ENCODE assay signal across 21 cellular contexts in genomic region chr4:56213543-56213942, GRCh38.
DNase-seq lines count a peak whose midpoint lies in the region; ATAC-seq, FAIRE-seq and TF ChIP-seq lines count a peak whose summit lies in the region.
"Had no signal": no experiment of that assay in that cellular context is flagged by ENCODE, and none has a peak within 500 bp of the region (broad histone marks: within the 10 kb centered on the region; RNA-seq: fewer than 3 reads in every experiment).

No MANE protein-coding gene starts in this region.

- no peak for FAIRE-seq in HepG2 (lab: Jason Lieb, UNC)
- FAIRE-seq: A204.1, G401.6, GM12891, GM19239 had no signal

- no peak overlapping the region for H3K4me2 ChIP-seq in HepG2 (ENCODE audit: low read depth, low read length)
- no peak overlapping the region for H3K4me2 ChIP-seq in hepatocyte
- H3K4me2 ChIP-seq: BLaER1 had no signal

- no peak overlapping the region for H3K4me3 ChIP-seq in right lobe of liver
- H3K4me3 ChIP-seq in HepG2 (replicated peaks in 1 of 3; ENCODE audit: insufficient read depth in 1 of 3, low read depth in 2 of 3, low read length in 3 of 3), result no peak overlapping the region
- no peak overlapping the region for H3K4me3 ChIP-seq in hepatocyte
- H3K4me3 ChIP-seq: BLaER1 had no signal

- DNase-seq in right lobe of liver (no peak), HepG2 (ENCODE audit: low spot score) (no peak), hepatocyte (ENCODE audit: low spot score) (no peak), LoVo (ENCODE audit: low spot score) (no peak)
- no peak for DNase-seq in activated T-helper 1 cell treated with anti-CD3 and anti-CD28 coated beads, Interleukin-12 subunit alpha, Interleukin-12 subunit beta, Interleukin-2, Interleukin-4 antibody, amounts not matched to agents 30 ng/mL and 10 ng/mL and 1 ng/mL, durations not matched to agents 14 hours and 24 hours and 36 hours (ENCODE audit: low spot score)
- DNase-seq: 8988T; ACHN; BE2C; C1 segment of cervical spinal cord; CD4-positive, alpha-beta memory T cell; CD4-positive, CD25-positive, alpha-beta regulatory T cell; CD8-positive, alpha-beta memory T cell; COR-L47; DMS79 treated with DMSO at 0.1 percent for 48 hours; GF-D8 had no signal

- peaks cover 8% of the 10 kb centered on the region for H3K9me3 Mint-ChIP-seq in activated T-helper 1 cell treated with anti-CD3 and anti-CD28 coated beads, Interleukin-12 subunit alpha, Interleukin-12 subunit beta, Interleukin-2, Interleukin-4 antibody, amounts not matched to agents 30 ng/mL and 10 ng/mL and 1 ng/mL, durations not matched to agents 14 hours and 24 hours and 36 hours

- intact Hi-C loops in right lobe of liver (cut with DNase I), result no loop called here
- intact Hi-C loops in HepG2 (cut with micrococcal nuclease; ENCODE audit: unreplicated experiment), result no loop called here
- intact Hi-C loops in activated T-helper 1 cell treated with anti-CD3 and anti-CD28 coated beads, Interleukin-12 subunit alpha, Interleukin-12 subunit beta, Interleukin-2, Interleukin-4 antibody, amounts not matched to agents 30 ng/mL and 10 ng/mL and 1 ng/mL, durations not matched to agents 14 hours and 24 hours and 36 hours (cut with micrococcal nuclease), result no loop called here

- H3K79me2 ChIP-seq in HepG2 (ENCODE audit: insufficient read depth, low read length) (no peaks in the 10 kb centered on the region), hepatocyte (no peaks in the 10 kb centered on the region)

- H3K4me3 Mint-ChIP-seq in activated T-helper 1 cell treated with anti-CD3 and anti-CD28 coated beads, Interleukin-12 subunit alpha, Interleukin-12 subunit beta, Interleukin-2, Interleukin-4 antibody, amounts not matched to agents 30 ng/mL and 10 ng/mL and 1 ng/mL, durations not matched to agents 14 hours and 24 hours and 36 hours, result no peak overlapping the region
- H3K4me3 Mint-ChIP-seq: CD14-positive monocyte; CD4-positive, alpha-beta memory T cell; CD4-positive, CD25-positive, alpha-beta regulatory T cell; CD8-positive, alpha-beta memory T cell had no signal

- no peaks in the 10 kb centered on the region for H3K27me3 ChIP-seq in right lobe of liver
- H3K27me3 ChIP-seq in HepG2 (ENCODE audit: control insufficient read depth in 1 of 2, insufficient read depth in 2 of 2, low read length in 2 of 2), result no peaks in the 10 kb centered on the region
- H3K27me3 ChIP-seq in hepatocyte, result no peaks in the 10 kb centered on the region
- H3K27me3 ChIP-seq: BE2C, BLaER1 had no signal

- no peak for TF ChIP-seq RAD21 in HepG2 (CRISPR knock-in tag; IDR thresholded peaks at IDR 0.05)

- POLR2A ChIA-PET in HepG2 (lab: Yijun Ruan, JAX), result no interaction called here

- H3K36me3 ChIP-seq in right lobe of liver (no peaks in the 10 kb centered on the region), HepG2 (replicated peaks in 1 of 2; ENCODE audit: control insufficient read depth in 1 of 2, insufficient read depth in 2 of 2, low read length in 2 of 2) (no peaks in the 10 kb centered on the region), hepatocyte (replicated peaks; ENCODE audit: insufficient read depth, low read depth) (no peaks in the 10 kb centered on the region)

- H3K9me3 ChIP-seq in right lobe of liver, result no peaks in the 10 kb centered on the region
- H3K9me3 ChIP-seq in HepG2 (ENCODE audit: low read length), result no peaks in the 10 kb centered on the region; the same call in 1 of the 2 replicates
- no peaks in the 10 kb centered on the region for H3K9me3 ChIP-seq in hepatocyte (ENCODE audit: low read depth)
- H3K9me3 ChIP-seq: BE2C had no signal

- CTCF ChIA-PET in HepG2 (lab: Yijun Ruan, JAX; ENCODE audit: low intra/inter-chr PET ratio, low total read pairs), result no interaction called here

- H3K9ac ChIP-seq in HepG2 (ENCODE audit: insufficient read depth, low read depth, low read length), result no peak overlapping the region
- H3K9ac ChIP-seq: BLaER1 had no signal

- BruUV-seq in HepG2 (replicated peaks; lab: Mats Ljungman, UMichigan), result no TSS peak

- peak overlapping the region in 2 of 3 donors; percentile 50 for H3K27ac ChIP-seq in right lobe of liver
- no peak overlapping the region for H3K27ac ChIP-seq in HepG2 (ENCODE audit: extremely low read length, insufficient read depth, low read length)
- H3K27ac ChIP-seq in hepatocyte, result peak overlapping the region; percentile 17
- H3K27ac ChIP-seq: BLaER1 had no signal

- peak; percentile 49 to 73 (median 67) for ATAC-seq in right lobe of liver
- ATAC-seq in HepG2, result no peak

- no peak for TF ChIP-seq CTCF in right lobe of liver (IDR thresholded peaks at IDR 0.05)
- no peak for TF ChIP-seq CTCF in HepG2 (CRISPR knock-in tag; IDR thresholded peaks at IDR 0.05)
- TF ChIP-seq CTCF in hepatocyte (IDR thresholded peaks at IDR 0.05; ENCODE audit: poor library complexity), result no peak

- in situ Hi-C loops in HepG2 (cut with HindIII; ENCODE audit: extremely low pct_ligation_motif_present, low pct_unique_long_range_greater_than_20kb), result no loop called here

- 34% methylated on average over 3 of the region's 3 CpGs for WGBS in right lobe of liver (ENCODE audit: insufficient coverage, low coverage, low lambda C conversion rate, missing lambda C conversion rate)
- 83% methylated on average over 3 of the region's 3 CpGs for WGBS in HepG2 (ENCODE audit: low lambda C conversion rate)
- WGBS in hepatocyte (ENCODE audit: low lambda C conversion rate, missing lambda C conversion rate), result 95% methylated on average over 3 of the region's 3 CpGs

- H3K27me3 Mint-ChIP-seq in activated T-helper 1 cell treated with anti-CD3 and anti-CD28 coated beads, Interleukin-12 subunit alpha, Interleukin-12 subunit beta, Interleukin-2, Interleukin-4 antibody, amounts not matched to agents 30 ng/mL and 10 ng/mL and 1 ng/mL, durations not matched to agents 14 hours and 24 hours and 36 hours (ENCODE audit: insufficient read depth), result peaks cover 3% of the 10 kb centered on the region
- H3K27me3 Mint-ChIP-seq: CD4-positive, CD25-positive, alpha-beta regulatory T cell had no signal

- TF ChIP-seq POLR2A in right lobe of liver (IDR thresholded peaks at IDR 0.05) (no peak), HepG2 (IDR thresholded peaks at IDR 0.05; ENCODE audit: insufficient read depth in 1 of 2, low read depth in 2 of 2, low read length in 2 of 2) (no peak)

- no peaks in the 10 kb centered on the region for H3K4me1 Mint-ChIP-seq in activated T-helper 1 cell treated with anti-CD3 and anti-CD28 coated beads, Interleukin-12 subunit alpha, Interleukin-12 subunit beta, Interleukin-2, Interleukin-4 antibody, amounts not matched to agents 30 ng/mL and 10 ng/mL and 1 ng/mL, durations not matched to agents 14 hours and 24 hours and 36 hours (ENCODE audit: low read depth)
- H3K4me1 Mint-ChIP-seq: CD14-positive monocyte; CD4-positive, CD25-positive, alpha-beta regulatory T cell; CD8-positive, alpha-beta memory T cell had no signal

- H4K20me1 ChIP-seq in HepG2 (ENCODE audit: insufficient read depth, low read length), result no peaks in the 10 kb centered on the region
- H4K20me1 ChIP-seq in hepatocyte (ENCODE audit: insufficient read depth, poor library complexity, severe bottlenecking), result no peaks in the 10 kb centered on the region
- H4K20me1 ChIP-seq: BLaER1 had no signal

- H3K9me2 ChIP-seq in hepatocyte (replicated peaks; ENCODE audit: insufficient read depth), result no peaks in the 10 kb centered on the region

- H2AFZ ChIP-seq in HepG2 (ENCODE audit: low read length) (no peak overlapping the region), hepatocyte (no peak overlapping the region)

- peaks cover 0 to 5% (median 0%) of the 10 kb centered on the region in 4 donors for H3K4me1 ChIP-seq in right lobe of liver
- H3K4me1 ChIP-seq in HepG2 (ENCODE audit: insufficient read depth, low read length), result peaks cover 40% of the 10 kb centered on the region
- H3K4me1 ChIP-seq in hepatocyte (ENCODE audit: insufficient read depth), result peaks cover 11% of the 10 kb centered on the region

- no peak overlapping the region for H3K27ac Mint-ChIP-seq in activated T-helper 1 cell treated with anti-CD3 and anti-CD28 coated beads, Interleukin-12 subunit alpha, Interleukin-12 subunit beta, Interleukin-2, Interleukin-4 antibody, amounts not matched to agents 30 ng/mL and 10 ng/mL and 1 ng/mL, durations not matched to agents 14 hours and 24 hours and 36 hours
- H3K27ac Mint-ChIP-seq: CD14-positive monocyte; CD4-positive, CD25-positive, alpha-beta regulatory T cell; CD8-positive, alpha-beta memory T cell had no signal

- peaks cover 2% of the 10 kb centered on the region for H3K36me3 Mint-ChIP-seq in activated T-helper 1 cell treated with anti-CD3 and anti-CD28 coated beads, Interleukin-12 subunit alpha, Interleukin-12 subunit beta, Interleukin-2, Interleukin-4 antibody, amounts not matched to agents 30 ng/mL and 10 ng/mL and 1 ng/mL, durations not matched to agents 14 hours and 24 hours and 36 hours (ENCODE audit: low read depth)
- H3K36me3 Mint-ChIP-seq: CD14-positive monocyte; CD4-positive, CD25-positive, alpha-beta regulatory T cell; CD8-positive, alpha-beta memory T cell had no signal

- no peak for TF ChIP-seq EP300 in HepG2 (IDR thresholded peaks at IDR 0.05; ENCODE audit: low read depth in 2 of 2, low read length in 2 of 2)
- no peak for TF ChIP-seq EP300 in HepG2 (CRISPR knock-in tag; IDR thresholded peaks at IDR 0.05; ENCODE audit: borderline replicate concordance)

TF ChIP-seq in HepG2, 621 proteins besides CTCF, POLR2A, EP300 and RAD21 (continues in another document):
- TF ChIP-seq PPARG (CRISPR knock-in tag; conservative IDR thresholded peaks at IDR 0.05), result no peak
